ENCODE assay signal across 8 cellular contexts in the genomic region with DNA sequence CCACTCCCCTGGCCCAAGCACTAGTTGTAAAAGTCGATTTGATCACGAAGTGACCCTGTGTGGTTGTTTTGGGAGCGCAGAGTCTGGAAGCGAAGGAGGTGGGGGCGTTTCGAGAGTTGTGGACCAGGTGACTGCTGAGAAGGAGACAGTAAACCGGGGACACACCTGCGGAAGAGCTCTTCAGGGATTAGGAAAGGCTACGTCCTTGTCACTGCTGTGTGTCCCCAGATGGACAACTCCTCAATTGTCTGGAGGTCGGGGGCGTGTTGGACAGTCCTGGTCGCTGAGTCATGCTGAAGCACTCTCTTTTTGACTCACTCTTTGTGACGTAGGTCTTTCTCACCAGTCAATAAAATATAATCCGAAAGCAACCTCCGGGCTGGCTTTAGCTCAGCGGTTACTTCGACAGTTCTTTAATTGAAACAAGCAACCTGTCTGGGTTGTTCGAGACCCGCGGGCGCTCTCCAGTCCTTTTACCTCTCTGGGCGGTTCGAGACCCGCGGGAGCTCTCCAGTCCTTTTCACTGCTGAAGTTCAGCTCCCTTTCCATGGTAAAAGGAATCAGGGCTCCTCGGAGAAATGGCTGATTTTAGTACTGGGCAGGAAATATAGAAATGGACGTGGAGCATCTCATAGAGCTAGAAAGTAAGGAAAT. TPM values are rescaled to one million over a fixed set of nuclear protein-coding genes. Genes with fewer than 3 reads are reported as not detected.
DNase-seq lines count a peak whose midpoint lies in the region; TF ChIP-seq lines count a peak whose summit lies in the region.

No MANE protein-coding gene starts in this region.

- H3K9ac ChIP-seq in subcutaneous abdominal adipose tissue (ENCODE audit: low read length in 5 of 5) = peak overlapping the region; percentile 50 to 86 (median 67)

- CTCF ChIA-PET in activated naive CD4-positive, alpha-beta T cell treated with anti-CD3 and anti-CD28 coated beads, Interleukin-2, amount 10 ng/mL, durations not matched to agents 7 days and 5 days (lab: Charles Lee) = interaction anchor here (0.7 to 1.7 kb wide), 7 partner anchors 9 to 359 kb away, joined by 3 to 7 read pairs (median 4); no protein-coding TSS in a partner anchor

- H3K27ac ChIP-seq in SJCRH30 = peak overlapping the region; percentile 61
- H3K27ac ChIP-seq in neutrophil = peak overlapping the region; percentile 92
- H3K27ac ChIP-seq in subcutaneous abdominal adipose tissue (ENCODE audit: low read depth, low read length) = peak overlapping the region; percentile 80

- H3K27me3 Mint-ChIP-seq in activated naive CD4-positive, alpha-beta T cell treated with anti-CD3 and anti-CD28 coated beads, Interleukin-2, amount 10 ng/mL, durations not matched to agents 7 days and 5 days = peaks cover 17% of the 10 kb centered on the region

- H3K27me3 ChIP-seq in H7 (ENCODE audit: control insufficient read depth, insufficient read depth, low read length) (no peaks in the 10 kb centered on the region), SJCRH30 (no peaks in the 10 kb centered on the region), neutrophil (peaks cover 23% of the 10 kb centered on the region), subcutaneous abdominal adipose tissue (ENCODE audit: control insufficient read depth in 5 of 5, insufficient read depth in 4 of 5, low read length in 5 of 5) (no peaks in the 10 kb centered on the region)

- H3K27ac Mint-ChIP-seq in activated naive CD4-positive, alpha-beta T cell treated with anti-CD3 and anti-CD28 coated beads, Interleukin-2, amount 10 ng/mL, durations not matched to agents 7 days and 5 days = peak overlapping the region; percentile 96

- peaks cover 25% of the 10 kb centered on the region for H3K4me1 Mint-ChIP-seq in activated naive CD4-positive, alpha-beta T cell treated with anti-CD3 and anti-CD28 coated beads, Interleukin-2, amount 10 ng/mL, durations not matched to agents 7 days and 5 days

- no peaks in the 10 kb centered on the region; the same call in 1 of the 2 replicates for H3K4me1 ChIP-seq in SJCRH30
- peaks cover 3 to 13% of the 10 kb centered on the region in 2 experiments for H3K4me1 ChIP-seq in neutrophil (ENCODE audit: control insufficient read depth in 1 of 2, insufficient read depth in 1 of 2, low read depth in 1 of 2, low read length in 1 of 2)
- peaks cover 0 to 18% (median 5%) of the 10 kb centered on the region in 5 donors for H3K4me1 ChIP-seq in subcutaneous abdominal adipose tissue (ENCODE audit: control insufficient read depth in 5 of 5, insufficient read depth in 5 of 5, low read length in 5 of 5)

- H3K36me3 ChIP-seq in H7 (replicated peaks; ENCODE audit: control insufficient read depth, insufficient read depth, low read length) (no peaks in the 10 kb centered on the region), SJCRH30 (peaks cover 7% of the 10 kb centered on the region; the same call in 1 of the 2 replicates), neutrophil (peaks cover 17% of the 10 kb centered on the region), subcutaneous abdominal adipose tissue (ENCODE audit: control insufficient read depth in 5 of 5, insufficient read depth in 5 of 5, low read length in 5 of 5) (peaks cover 3 to 14% (median 9%) of the 10 kb centered on the region in 5 donors)

- peak overlapping the region; percentile 90 for H3K4me3 Mint-ChIP-seq in activated naive CD4-positive, alpha-beta T cell treated with anti-CD3 and anti-CD28 coated beads, Interleukin-2, amount 10 ng/mL, durations not matched to agents 7 days and 5 days

- no peaks in the 10 kb centered on the region for H3K9me3 Mint-ChIP-seq in activated naive CD4-positive, alpha-beta T cell treated with anti-CD3 and anti-CD28 coated beads, Interleukin-2, amount 10 ng/mL, durations not matched to agents 7 days and 5 days

- DNase-seq in Daoy (ENCODE audit: low read depth) (peak; percentile 97), H7 (peak; percentile 59), LoVo (ENCODE audit: low spot score) (peak; percentile 96), SJCRH30 (peak; percentile 94 to 96), germinal center (ENCODE audit: low spot score) (peak; percentile 50)
- DNase-seq in activated naive CD4-positive, alpha-beta T cell treated with anti-CD3 and anti-CD28 coated beads, Interleukin-2, amount 10 ng/mL, durations not matched to agents 7 days and 5 days = peak; percentile 88

- H3K4me3 ChIP-seq in H7 (ENCODE audit: insufficient read depth, low read depth, low read length) = peak overlapping the region; percentile 74
- H3K4me3 ChIP-seq in SJCRH30 = peak overlapping the region; percentile 78
- peak overlapping the region; percentile 75 to 90 for H3K4me3 ChIP-seq in neutrophil (ENCODE audit: low read depth in 1 of 2, low read length in 1 of 2)
- peak overlapping the region; percentile 67 to 93 (median 81) for H3K4me3 ChIP-seq in subcutaneous abdominal adipose tissue (ENCODE audit: low read depth in 1 of 5, low read length in 5 of 5)

- H3K9me3 ChIP-seq in SJCRH30 (replicated peaks) (no peaks in the 10 kb centered on the region), neutrophil (no peaks in the 10 kb centered on the region), subcutaneous abdominal adipose tissue (ENCODE audit: control insufficient read depth in 5 of 5, low read length in 5 of 5) (no peaks in the 10 kb centered on the region)

- H3K36me3 Mint-ChIP-seq in activated naive CD4-positive, alpha-beta T cell treated with anti-CD3 and anti-CD28 coated beads, Interleukin-2, amount 10 ng/mL, durations not matched to agents 7 days and 5 days = peaks cover 15% of the 10 kb centered on the region

- no peak for TF ChIP-seq CTCF in neutrophil (IDR thresholded peaks at IDR 0.05)

RNA-seq across cellular contexts. Expression of a gene that starts 10.8 kb away (rescaled TPM):
- total RNA-seq in Daoy (2014; rRNA removed; shearing (Covaris generic)) = 84.2 and 124 TPM in 2 replicates
- 42.3 and 42.7 TPM in 2 replicates for total RNA-seq in H7 (2014; rRNA removed; shearing (Covaris generic))
- total RNA-seq in SJCRH30 (2014; rRNA removed; shearing (Covaris generic)) = 62.4 and 67.9 TPM in 2 replicates

RNA-seq across cellular contexts. Expression of a gene that starts 19.8 kb away (rescaled TPM):
- 65.1 and 68.8 TPM in 2 replicates for total RNA-seq in Daoy (2014; rRNA removed; shearing (Covaris generic))
- 31.8 and 33.5 TPM in 2 replicates for total RNA-seq in H7 (2014; rRNA removed; shearing (Covaris generic))
- 27.1 TPM in 2 replicates for total RNA-seq in SJCRH30 (2014; rRNA removed; shearing (Covaris generic))

RNA-seq across cellular contexts. Expression of a gene that starts 19.9 kb away (rescaled TPM):
- total RNA-seq in Daoy (2014; rRNA removed; shearing (Covaris generic)) = 114 and 126 TPM in 2 replicates
- total RNA-seq in H7 (2014; rRNA removed; shearing (Covaris generic)) = 45.3 and 46.6 TPM in 2 replicates
- 75.2 and 82.0 TPM in 2 replicates for total RNA-seq in SJCRH30 (2014; rRNA removed; shearing (Covaris generic))

RNA-seq across cellular contexts. Expression of a gene that starts 37.6 kb away (rescaled TPM):
- 0.69 and 1.4 TPM in 2 replicates for total RNA-seq in Daoy (2014; rRNA removed; shearing (Covaris generic))
- 0.83 and 0.85 TPM in 2 replicates for total RNA-seq in H7 (2014; rRNA removed; shearing (Covaris generic))
- 0.41 and 1.8 TPM in 2 replicates for total RNA-seq in SJCRH30 (2014; rRNA removed; shearing (Covaris generic))

RNA-seq across cellular contexts. Expression of a gene that starts 46.3 kb away (rescaled TPM):
- total RNA-seq in Daoy (2014; rRNA removed; shearing (Covaris generic)) = 16.8 and 22.5 TPM in 2 replicates
- 15.7 and 24.0 TPM in 2 replicates for total RNA-seq in H7 (2014; rRNA removed; shearing (Covaris generic))
- total RNA-seq in SJCRH30 (2014; rRNA removed; shearing (Covaris generic)) = 15.5 and 17.9 TPM in 2 replicates

Comparison
In these comparisons a context has a peak if more than half of its experiments do, and no peak if none do; other contexts are left out.
1. Peak in every context shown above with its lines: DNase-seq, H3K4me3 ChIP-seq and H3K27ac ChIP-seq.